8 cellular contexts compared by ENCODE assay signal in the genomic region with DNA sequence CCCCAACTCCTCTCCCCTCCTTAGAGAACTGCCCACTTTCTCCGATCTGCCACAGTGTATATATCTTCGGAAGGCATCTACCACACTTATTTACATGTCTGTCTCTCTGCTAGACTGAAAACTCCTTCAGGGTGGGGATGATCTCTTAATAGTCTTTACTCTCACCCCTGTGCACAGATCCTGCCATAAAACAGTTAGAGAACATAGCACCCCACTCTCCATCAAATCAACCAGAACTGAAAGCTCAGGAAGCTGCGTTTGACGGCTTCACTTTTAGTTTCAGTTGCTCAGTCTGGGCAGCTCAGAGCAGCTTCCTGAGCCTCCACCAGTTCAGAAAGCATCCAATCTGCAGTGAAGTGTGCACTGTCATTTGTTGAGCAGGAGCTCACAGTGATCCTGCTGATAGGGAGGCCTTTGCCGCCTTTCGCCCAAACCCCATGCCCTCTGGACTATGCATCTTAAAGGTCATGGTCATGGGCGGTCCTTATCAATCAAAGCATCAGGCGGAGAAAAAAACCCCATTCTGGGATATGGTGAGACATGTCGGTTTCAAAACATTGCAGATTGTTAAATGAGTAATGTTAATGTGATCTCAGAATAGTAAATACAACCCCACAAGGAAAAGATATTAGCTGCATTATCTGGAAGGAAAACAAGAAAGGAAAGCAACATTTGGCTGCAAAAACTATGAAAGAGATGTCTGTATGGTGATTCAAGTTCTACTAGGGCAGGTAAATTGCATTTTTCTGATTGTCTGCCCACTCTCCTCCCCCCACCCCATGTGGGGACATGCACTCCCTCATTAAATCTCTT.
DNase-seq lines count a peak whose midpoint lies in the region; ATAC-seq and TF ChIP-seq lines count a peak whose summit lies in the region.

No MANE protein-coding gene starts in this region.

- H3K36me3 ChIP-seq in GM06990 (ENCODE audit: control insufficient read depth, insufficient read depth, low read length) (no peaks in the 10 kb centered on the region), OCI-LY1 (ENCODE audit: insufficient read depth, low read length) (no peaks in the 10 kb centered on the region)

- H3K27ac ChIP-seq in OCI-LY1 (ENCODE audit: low read depth, low read length, poor library complexity, severe bottlenecking): peak overlapping the region; percentile 58

- no peaks in the 10 kb centered on the region for H3K9me2 ChIP-seq in OCI-LY1 (ENCODE audit: low read depth, low read length)

- peak overlapping the region; percentile 30; the same call in 1 of the 2 replicates for H2AFZ ChIP-seq in OCI-LY1 (ENCODE audit: low read length)

- H3F3A ChIP-seq in OCI-LY1 (ENCODE audit: insufficient read depth, low read length): no peaks in the 10 kb centered on the region

- H3K79me2 ChIP-seq in OCI-LY1 (ENCODE audit: insufficient read depth, low read length): no peaks in the 10 kb centered on the region

- H3K27me3 ChIP-seq in GM06990 (replicated peaks; ENCODE audit: control insufficient read depth, insufficient read depth, low read length): no peaks in the 10 kb centered on the region
- H3K27me3 ChIP-seq in OCI-LY1 (ENCODE audit: insufficient read depth, low read length): no peaks in the 10 kb centered on the region

- H3K4me3 ChIP-seq in GM06990 (replicated peaks; ENCODE audit: low read depth, low read length): peak overlapping the region; percentile 21; the same call in 1 of the 2 replicates
- H3K4me3 ChIP-seq in OCI-LY1 (ENCODE audit: low read depth, low read length, poor library complexity, severe bottlenecking): peak overlapping the region; percentile 27

- peak overlapping the region; percentile 41 for H3K9ac ChIP-seq in OCI-LY1 (ENCODE audit: low read length)

- peak overlapping the region; percentile 67 for H3K4me2 ChIP-seq in OCI-LY1 (ENCODE audit: low read length)

- H3K9me3 ChIP-seq in OCI-LY1 (ENCODE audit: low read length): no peaks in the 10 kb centered on the region

- no peaks in the 10 kb centered on the region for H4K20me1 ChIP-seq in OCI-LY1 (ENCODE audit: insufficient read depth, low read length)

- peak; percentile 73 for DNase-seq in GM06990 (ENCODE audit: extremely low read depth, insufficient read length)
- DNase-seq in activated effector memory CD4-positive, alpha-beta T cell treated with anti-CD3 and anti-CD28 coated beads, Interleukin-2, amount 50 U/mL, for 16 hours: peak; percentile 88
- peak; percentile 13 for DNase-seq in kidney tubule cell (ENCODE audit: low spot score)
- DNase-seq in stimulated activated CD8-positive, alpha-beta memory T cell treated with anti-CD3 and anti-CD28 coated beads, Interleukin-2, amount 100 ng/mL, for 1 hour (ENCODE audit: low read depth in 2 of 2): peak; percentile 16 to 24
- no peak for DNase-seq in DMS153 treated with DMSO at 0.1 percent for 48 hours (lab: John Stamatoyannopoulos, UW; ENCODE audit: unreplicated experiment)
- no peak for DNase-seq in AML-193 (lab: John Stamatoyannopoulos, UW)

- peaks cover 36% of the 10 kb centered on the region for H3K4me1 ChIP-seq in OCI-LY1 (ENCODE audit: insufficient read depth, low read length, severe bottlenecking)

- TF ChIP-seq CTCF in GM06990 (IDR thresholded peaks at IDR 0.05; ENCODE audit: insufficient read depth, low read length, poor library complexity, severe bottlenecking) (no peak), OCI-LY1 (IDR thresholded peaks at IDR 0.05; ENCODE audit: low read length) (no peak)

- peak; percentile 45 for ATAC-seq in HG02623 (IDR thresholded peaks at IDR 0.05; ENCODE audit: unreplicated experiment)

Comparison
In these comparisons a context has a peak if more than half of its experiments do, and no peak if none do; other contexts are left out.
1. DNase-seq: peak in GM06990 (single experiment), activated effector memory CD4-positive, alpha-beta T cell treated with anti-CD3 and anti-CD28 coated beads, Interleukin-2, amount 50 U/mL, for 16 hours (single experiment), kidney tubule cell (single experiment) and stimulated activated CD8-positive, alpha-beta memory T cell treated with anti-CD3 and anti-CD28 coated beads, Interleukin-2, amount 100 ng/mL, for 1 hour (2 of 2); none in DMS153 treated with DMSO at 0.1 percent for 48 hours (single experiment) and AML-193 (0 of 2).